In the genomic region with DNA sequence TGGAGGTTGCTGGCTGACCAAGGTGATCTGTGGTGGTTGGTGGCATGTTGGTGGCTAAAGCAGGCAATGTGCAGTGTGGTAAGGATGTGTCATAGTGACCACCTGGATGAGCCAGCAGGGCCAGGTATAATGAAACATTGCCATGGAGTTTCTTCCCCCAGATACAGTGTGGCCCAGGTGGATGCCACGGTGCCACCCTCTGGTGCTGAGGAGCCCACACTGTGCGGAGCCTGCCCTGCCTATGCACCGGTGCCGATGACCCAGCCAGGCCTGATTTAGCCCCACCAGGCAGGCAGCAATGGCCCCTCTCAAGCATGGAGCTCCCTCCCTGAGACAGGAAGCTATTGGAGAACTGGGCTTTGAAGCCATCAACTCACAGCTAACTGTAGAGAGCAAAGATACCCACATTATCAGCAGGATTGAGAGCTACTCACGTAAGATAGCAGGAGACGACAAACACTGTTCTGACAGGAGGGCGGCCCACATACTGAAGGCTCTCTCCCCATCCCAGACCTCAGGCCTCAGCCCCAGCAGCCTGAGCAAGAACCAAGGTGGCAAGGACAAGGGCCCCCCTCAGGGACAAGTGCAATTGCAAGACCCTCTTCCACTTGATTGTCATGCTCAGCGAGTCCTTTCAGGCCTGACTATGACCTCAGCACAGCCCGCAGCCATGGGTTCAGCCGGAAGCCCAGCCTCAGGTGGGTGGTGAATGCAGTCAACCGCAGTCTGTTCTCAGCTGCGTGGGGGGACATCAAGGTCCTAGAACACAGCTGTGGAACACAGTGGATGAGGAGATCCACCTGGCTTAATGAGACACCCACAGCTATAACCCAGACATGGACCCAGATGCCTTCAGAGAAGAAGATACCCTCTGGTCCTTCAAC, we compare ENCODE assay signal across 8 cellular contexts.
DNase-seq lines count a peak whose midpoint lies in the region; ATAC-seq, FAIRE-seq and TF ChIP-seq lines count a peak whose summit lies in the region.

No MANE protein-coding gene starts in this region.

- intact Hi-C loops in lower lobe of right lung (cut with DNase I): no loop called here

- H3K27ac ChIP-seq in lower lobe of right lung: no peak overlapping the region

- no peaks in the 10 kb centered on the region for H3K4me1 ChIP-seq in lower lobe of right lung

- no peaks in the 10 kb centered on the region for H3K9me3 ChIP-seq in lower lobe of right lung

- FAIRE-seq in frontal cortex (lab: Jason Lieb, UNC): no peak

- H3K36me3 ChIP-seq in lower lobe of right lung: no peaks in the 10 kb centered on the region

- ATAC-seq in GM18498 (IDR thresholded peaks at IDR 0.05; ENCODE audit: unreplicated experiment): peak; percentile 89
- ATAC-seq in HG02759 (IDR thresholded peaks at IDR 0.05; ENCODE audit: unreplicated experiment): peak; percentile 94
- peak; percentile 27 to 61 for ATAC-seq in lower lobe of right lung

- TF ChIP-seq CTCF in lower lobe of right lung (IDR thresholded peaks at IDR 0.05): no peak

- no peaks in the 10 kb centered on the region for H3K27me3 ChIP-seq in lower lobe of right lung (ENCODE audit: low read depth)

- peak; percentile 11 to 32 (median 23) for DNase-seq in activated CD4-positive, CD25-positive, alpha-beta regulatory T cell (lab: John Stamatoyannopoulos, UW)
- DNase-seq in lower lobe of right lung: no peak
- no peak for DNase-seq in cerebellum (ENCODE audit: low spot score)
- no peak for DNase-seq in frontal cortex (ENCODE audit: low spot score in 2 of 2)
- no peak for DNase-seq in Kasumi-1 (lab: John Stamatoyannopoulos, UW)
- no peak for DNase-seq in HPDE6-E6E7 (ENCODE audit: extremely low spot score)

- H3K4me3 ChIP-seq in lower lobe of right lung: no peak overlapping the region

Comparison
In these comparisons a context has a peak if more than half of its experiments do, and no peak if none do; other contexts are left out.
1. ATAC-seq: peak in every context shown above with its lines; median percentile 94 in HG02759; 89 in GM18498; 44 in lower lobe of right lung.
2. DNase-seq: peak in activated CD4-positive, CD25-positive, alpha-beta regulatory T cell (4 of 4); none in lower lobe of right lung (single experiment), cerebellum (single experiment), frontal cortex (0 of 2), Kasumi-1 (0 of 2) and HPDE6-E6E7 (single experiment).